1 cellular context compared by ENCODE assay signal in the genomic region with DNA sequence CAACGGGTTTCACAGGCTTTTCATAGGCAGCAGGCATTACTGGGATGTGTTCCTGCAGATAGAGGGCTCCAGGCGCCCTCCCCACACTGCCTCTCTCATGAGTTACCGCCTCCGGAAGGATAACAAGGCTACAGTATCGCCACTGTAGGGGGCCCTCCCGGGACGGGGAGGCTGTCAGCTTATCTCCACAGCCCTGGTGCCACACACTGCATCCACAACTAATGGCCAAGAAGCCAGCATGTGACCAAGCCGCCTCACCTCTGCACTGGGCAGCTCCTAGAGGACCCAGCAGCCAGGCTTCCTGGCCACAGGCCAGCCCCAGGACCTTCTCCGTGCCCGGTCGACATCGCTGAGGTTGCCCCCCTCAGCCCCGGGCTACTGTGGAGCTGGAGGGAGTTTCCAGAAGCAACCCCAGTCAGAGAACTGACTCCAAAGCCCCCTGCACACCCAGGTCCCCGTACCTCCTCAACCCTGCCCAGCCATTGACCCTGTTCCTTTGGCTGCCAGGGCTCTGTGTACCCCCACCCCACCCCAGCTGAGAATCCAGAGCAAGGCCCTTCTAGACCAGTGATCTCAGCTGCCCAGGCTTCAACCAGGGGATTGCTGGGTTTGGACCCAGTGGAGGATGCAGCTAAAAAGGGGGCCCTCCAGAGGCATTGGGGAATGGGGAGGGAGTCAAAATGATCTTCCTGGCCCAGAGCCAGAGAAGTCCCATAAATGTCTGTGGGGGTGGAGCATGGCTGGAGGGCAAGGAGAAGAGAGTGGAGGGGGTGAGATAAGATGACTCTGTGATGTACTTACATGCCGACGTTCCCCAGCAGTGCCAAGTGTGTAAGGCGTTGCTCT.
TF ChIP-seq lines count a peak whose summit lies in the region.

No MANE protein-coding gene starts in this region.

TF ChIP-seq in K562, 482 proteins besides CTCF, POLR2A, EP300 and RAD21 (continued from another document and continues in another):
- TF ChIP-seq, protein P1, sequence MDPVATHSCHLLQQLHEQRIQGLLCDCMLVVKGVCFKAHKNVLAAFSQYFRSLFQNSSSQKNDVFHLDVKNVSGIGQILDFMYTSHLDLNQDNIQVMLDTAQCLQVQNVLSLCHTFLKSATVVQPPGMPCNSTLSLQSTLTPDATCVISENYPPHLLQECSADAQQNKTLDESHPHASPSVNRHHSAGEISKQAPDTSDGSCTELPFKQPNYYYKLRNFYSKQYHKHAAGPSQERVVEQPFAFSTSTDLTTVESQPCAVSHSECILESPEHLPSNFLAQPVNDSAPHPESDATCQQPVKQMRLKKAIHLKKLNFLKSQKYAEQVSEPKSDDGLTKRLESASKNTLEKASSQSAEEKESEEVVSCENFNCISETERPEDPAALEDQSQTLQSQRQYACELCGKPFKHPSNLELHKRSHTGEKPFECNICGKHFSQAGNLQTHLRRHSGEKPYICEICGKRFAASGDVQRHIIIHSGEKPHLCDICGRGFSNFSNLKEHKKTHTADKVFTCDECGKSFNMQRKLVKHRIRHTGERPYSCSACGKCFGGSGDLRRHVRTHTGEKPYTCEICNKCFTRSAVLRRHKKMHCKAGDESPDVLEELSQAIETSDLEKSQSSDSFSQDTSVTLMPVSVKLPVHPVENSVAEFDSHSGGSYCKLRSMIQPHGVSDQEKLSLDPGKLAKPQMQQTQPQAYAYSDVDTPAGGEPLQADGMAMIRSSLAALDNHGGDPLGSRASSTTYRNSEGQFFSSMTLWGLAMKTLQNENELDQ (CRISPR knock-in tag; IDR thresholded peaks at IDR 0.05; ENCODE audit: borderline replicate concordance): no peak
- TF ChIP-seq BACH1 (tag; IDR thresholded peaks at IDR 0.05) (no peak; the same call in 1 of the 2 replicates), NR2C2 (CRISPR knock-in tag; IDR thresholded peaks at IDR 0.05) (no peak), NR2C2 (tag; IDR thresholded peaks at IDR 0.05) (peak; percentile 70), FOXK2 (conservative IDR thresholded peaks at IDR 0.05 in 1 of 2, IDR thresholded peaks at IDR 0.05 in 1 of 2; ENCODE audit: low read depth in 2 of 2) (peak; percentile 90 to 92), ZNF780A (CRISPR knock-in tag; IDR thresholded peaks at IDR 0.05) (no peak), FIP1L1 (IDR thresholded peaks at IDR 0.05; ENCODE audit: low read depth, low read length, poor library complexity, severe bottlenecking) (no peak), CSDE1 (IDR thresholded peaks at IDR 0.05) (no peak), RBM25 (IDR thresholded peaks at IDR 0.05; ENCODE audit: low read depth, low read length, severe bottlenecking) (no peak), SMC3 (conservative IDR thresholded peaks at IDR 0.05; ENCODE audit: insufficient read depth, low read depth, low read length) (0 out of 2 replicates have a peak, but pooled peaks have one; percentile 5), FOXJ2 (tag; IDR thresholded peaks at IDR 0.05) (no peak), ZNF77 (CRISPR knock-in tag; IDR thresholded peaks at IDR 0.05) (no peak), ZNF3 (CRISPR knock-in tag; IDR thresholded peaks at IDR 0.05) (no peak), SMARCC2 (IDR thresholded peaks at IDR 0.05; ENCODE audit: low read depth) (peak; percentile 30; the same call in 1 of the 2 replicates), ZNF551 (CRISPR knock-in tag; IDR thresholded peaks at IDR 0.05) (no peak), NR3C1 (CRISPR knock-in tag; IDR thresholded peaks at IDR 0.05) (no peak), ZBED1 (IDR thresholded peaks at IDR 0.05) (peak; percentile 67; the same call in 1 of the 2 replicates), HNRNPUL1 (IDR thresholded peaks at IDR 0.05; ENCODE audit: low read length) (no peak), NEUROD1 (IDR thresholded peaks at IDR 0.05; ENCODE audit: borderline replicate concordance, low read depth, low read length, partially characterized antibody) (peak; percentile 82), HDAC6 (IDR thresholded peaks at IDR 0.05; ENCODE audit: low read depth, low read length) (no peak), PCBP2 (IDR thresholded peaks at IDR 0.05; ENCODE audit: low read depth, low read length, poor library complexity, severe bottlenecking) (no peak), TSC22D4 (tag; IDR thresholded peaks at IDR 0.05) (no peak), ZNF79 (CRISPR knock-in tag; IDR thresholded peaks at IDR 0.05; ENCODE audit: low read depth) (no peak), EHMT2 (IDR thresholded peaks at IDR 0.05) (0 out of 2 replicates have a peak, but pooled peaks have one; percentile 37), ZNF75A (CRISPR knock-in tag; IDR thresholded peaks at IDR 0.05) (no peak), MBD2 (IDR thresholded peaks at IDR 0.05; ENCODE audit: borderline replicate concordance, low read depth) (peak; percentile 76), PHF20 (IDR thresholded peaks at IDR 0.05; ENCODE audit: partially characterized antibody) (no peak), SNIP1 (IDR thresholded peaks at IDR 0.05; ENCODE audit: low read depth) (no peak), ZNF444 (CRISPR knock-in tag; IDR thresholded peaks at IDR 0.05) (no peak)
- TF ChIP-seq, protein P2, sequence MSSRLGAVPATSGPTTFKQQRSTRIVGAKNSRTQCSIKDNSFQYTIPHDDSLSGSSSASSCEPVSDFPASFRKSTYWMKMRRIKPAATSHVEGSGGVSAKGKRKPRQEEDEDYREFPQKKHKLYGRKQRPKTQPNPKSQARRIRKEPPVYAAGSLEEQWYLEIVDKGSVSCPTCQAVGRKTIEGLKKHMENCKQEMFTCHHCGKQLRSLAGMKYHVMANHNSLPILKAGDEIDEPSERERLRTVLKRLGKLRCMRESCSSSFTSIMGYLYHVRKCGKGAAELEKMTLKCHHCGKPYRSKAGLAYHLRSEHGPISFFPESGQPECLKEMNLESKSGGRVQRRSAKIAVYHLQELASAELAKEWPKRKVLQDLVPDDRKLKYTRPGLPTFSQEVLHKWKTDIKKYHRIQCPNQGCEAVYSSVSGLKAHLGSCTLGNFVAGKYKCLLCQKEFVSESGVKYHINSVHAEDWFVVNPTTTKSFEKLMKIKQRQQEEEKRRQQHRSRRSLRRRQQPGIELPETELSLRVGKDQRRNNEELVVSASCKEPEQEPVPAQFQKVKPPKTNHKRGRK (tag; IDR thresholded peaks at IDR 0.05): no peak
- TF ChIP-seq, protein P3, sequence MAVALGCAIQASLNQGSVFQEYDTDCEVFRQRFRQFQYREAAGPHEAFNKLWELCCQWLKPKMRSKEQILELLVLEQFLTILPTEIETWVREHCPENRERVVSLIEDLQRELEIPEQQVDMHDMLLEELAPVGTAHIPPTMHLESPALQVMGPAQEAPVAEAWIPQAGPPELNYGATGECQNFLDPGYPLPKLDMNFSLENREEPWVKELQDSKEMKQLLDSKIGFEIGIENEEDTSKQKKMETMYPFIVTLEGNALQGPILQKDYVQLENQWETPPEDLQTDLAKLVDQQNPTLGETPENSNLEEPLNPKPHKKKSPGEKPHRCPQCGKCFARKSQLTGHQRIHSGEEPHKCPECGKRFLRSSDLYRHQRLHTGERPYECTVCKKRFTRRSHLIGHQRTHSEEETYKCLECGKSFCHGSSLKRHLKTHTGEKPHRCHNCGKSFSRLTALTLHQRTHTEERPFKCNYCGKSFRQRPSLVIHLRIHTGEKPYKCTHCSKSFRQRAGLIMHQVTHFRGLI (CRISPR knock-in tag; IDR thresholded peaks at IDR 0.05): no peak
- TF ChIP-seq, protein P4, sequence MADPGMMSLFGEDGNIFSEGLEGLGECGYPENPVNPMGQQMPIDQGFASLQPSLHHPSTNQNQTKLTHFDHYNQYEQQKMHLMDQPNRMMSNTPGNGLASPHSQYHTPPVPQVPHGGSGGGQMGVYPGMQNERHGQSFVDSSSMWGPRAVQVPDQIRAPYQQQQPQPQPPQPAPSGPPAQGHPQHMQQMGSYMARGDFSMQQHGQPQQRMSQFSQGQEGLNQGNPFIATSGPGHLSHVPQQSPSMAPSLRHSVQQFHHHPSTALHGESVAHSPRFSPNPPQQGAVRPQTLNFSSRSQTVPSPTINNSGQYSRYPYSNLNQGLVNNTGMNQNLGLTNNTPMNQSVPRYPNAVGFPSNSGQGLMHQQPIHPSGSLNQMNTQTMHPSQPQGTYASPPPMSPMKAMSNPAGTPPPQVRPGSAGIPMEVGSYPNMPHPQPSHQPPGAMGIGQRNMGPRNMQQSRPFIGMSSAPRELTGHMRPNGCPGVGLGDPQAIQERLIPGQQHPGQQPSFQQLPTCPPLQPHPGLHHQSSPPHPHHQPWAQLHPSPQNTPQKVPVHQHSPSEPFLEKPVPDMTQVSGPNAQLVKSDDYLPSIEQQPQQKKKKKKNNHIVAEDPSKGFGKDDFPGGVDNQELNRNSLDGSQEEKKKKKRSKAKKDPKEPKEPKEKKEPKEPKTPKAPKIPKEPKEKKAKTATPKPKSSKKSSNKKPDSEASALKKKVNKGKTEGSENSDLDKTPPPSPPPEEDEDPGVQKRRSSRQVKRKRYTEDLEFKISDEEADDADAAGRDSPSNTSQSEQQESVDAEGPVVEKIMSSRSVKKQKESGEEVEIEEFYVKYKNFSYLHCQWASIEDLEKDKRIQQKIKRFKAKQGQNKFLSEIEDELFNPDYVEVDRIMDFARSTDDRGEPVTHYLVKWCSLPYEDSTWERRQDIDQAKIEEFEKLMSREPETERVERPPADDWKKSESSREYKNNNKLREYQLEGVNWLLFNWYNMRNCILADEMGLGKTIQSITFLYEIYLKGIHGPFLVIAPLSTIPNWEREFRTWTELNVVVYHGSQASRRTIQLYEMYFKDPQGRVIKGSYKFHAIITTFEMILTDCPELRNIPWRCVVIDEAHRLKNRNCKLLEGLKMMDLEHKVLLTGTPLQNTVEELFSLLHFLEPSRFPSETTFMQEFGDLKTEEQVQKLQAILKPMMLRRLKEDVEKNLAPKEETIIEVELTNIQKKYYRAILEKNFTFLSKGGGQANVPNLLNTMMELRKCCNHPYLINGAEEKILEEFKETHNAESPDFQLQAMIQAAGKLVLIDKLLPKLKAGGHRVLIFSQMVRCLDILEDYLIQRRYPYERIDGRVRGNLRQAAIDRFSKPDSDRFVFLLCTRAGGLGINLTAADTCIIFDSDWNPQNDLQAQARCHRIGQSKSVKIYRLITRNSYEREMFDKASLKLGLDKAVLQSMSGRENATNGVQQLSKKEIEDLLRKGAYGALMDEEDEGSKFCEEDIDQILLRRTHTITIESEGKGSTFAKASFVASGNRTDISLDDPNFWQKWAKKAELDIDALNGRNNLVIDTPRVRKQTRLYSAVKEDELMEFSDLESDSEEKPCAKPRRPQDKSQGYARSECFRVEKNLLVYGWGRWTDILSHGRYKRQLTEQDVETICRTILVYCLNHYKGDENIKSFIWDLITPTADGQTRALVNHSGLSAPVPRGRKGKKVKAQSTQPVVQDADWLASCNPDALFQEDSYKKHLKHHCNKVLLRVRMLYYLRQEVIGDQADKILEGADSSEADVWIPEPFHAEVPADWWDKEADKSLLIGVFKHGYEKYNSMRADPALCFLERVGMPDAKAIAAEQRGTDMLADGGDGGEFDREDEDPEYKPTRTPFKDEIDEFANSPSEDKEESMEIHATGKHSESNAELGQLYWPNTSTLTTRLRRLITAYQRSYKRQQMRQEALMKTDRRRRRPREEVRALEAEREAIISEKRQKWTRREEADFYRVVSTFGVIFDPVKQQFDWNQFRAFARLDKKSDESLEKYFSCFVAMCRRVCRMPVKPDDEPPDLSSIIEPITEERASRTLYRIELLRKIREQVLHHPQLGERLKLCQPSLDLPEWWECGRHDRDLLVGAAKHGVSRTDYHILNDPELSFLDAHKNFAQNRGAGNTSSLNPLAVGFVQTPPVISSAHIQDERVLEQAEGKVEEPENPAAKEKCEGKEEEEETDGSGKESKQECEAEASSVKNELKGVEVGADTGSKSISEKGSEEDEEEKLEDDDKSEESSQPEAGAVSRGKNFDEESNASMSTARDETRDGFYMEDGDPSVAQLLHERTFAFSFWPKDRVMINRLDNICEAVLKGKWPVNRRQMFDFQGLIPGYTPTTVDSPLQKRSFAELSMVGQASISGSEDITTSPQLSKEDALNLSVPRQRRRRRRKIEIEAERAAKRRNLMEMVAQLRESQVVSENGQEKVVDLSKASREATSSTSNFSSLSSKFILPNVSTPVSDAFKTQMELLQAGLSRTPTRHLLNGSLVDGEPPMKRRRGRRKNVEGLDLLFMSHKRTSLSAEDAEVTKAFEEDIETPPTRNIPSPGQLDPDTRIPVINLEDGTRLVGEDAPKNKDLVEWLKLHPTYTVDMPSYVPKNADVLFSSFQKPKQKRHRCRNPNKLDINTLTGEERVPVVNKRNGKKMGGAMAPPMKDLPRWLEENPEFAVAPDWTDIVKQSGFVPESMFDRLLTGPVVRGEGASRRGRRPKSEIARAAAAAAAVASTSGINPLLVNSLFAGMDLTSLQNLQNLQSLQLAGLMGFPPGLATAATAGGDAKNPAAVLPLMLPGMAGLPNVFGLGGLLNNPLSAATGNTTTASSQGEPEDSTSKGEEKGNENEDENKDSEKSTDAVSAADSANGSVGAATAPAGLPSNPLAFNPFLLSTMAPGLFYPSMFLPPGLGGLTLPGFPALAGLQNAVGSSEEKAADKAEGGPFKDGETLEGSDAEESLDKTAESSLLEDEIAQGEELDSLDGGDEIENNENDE (IDR thresholded peaks at IDR 0.05; ENCODE audit: low read depth, low read length): no peak
- TF ChIP-seq, protein P5, sequence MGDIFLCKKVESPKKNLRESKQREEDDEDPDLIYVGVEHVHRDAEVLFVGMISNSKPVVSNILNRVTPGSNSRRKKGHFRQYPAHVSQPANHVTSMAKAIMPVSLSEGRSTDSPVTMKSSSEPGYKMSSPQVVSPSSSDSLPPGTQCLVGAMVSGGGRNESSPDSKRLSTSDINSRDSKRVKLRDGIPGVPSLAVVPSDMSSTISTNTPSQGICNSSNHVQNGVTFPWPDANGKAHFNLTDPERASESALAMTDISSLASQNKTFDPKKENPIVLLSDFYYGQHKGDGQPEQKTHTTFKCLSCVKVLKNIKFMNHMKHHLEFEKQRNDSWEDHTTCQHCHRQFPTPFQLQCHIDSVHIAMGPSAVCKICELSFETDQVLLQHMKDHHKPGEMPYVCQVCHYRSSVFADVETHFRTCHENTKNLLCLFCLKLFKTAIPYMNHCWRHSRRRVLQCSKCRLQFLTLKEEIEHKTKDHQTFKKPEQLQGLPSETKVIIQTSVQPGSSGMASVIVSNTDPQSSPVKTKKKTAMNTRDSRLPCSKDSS (IDR thresholded peaks at IDR 0.05; ENCODE audit: low read depth, partially characterized antibody): no peak
- TF ChIP-seq, protein P6, sequence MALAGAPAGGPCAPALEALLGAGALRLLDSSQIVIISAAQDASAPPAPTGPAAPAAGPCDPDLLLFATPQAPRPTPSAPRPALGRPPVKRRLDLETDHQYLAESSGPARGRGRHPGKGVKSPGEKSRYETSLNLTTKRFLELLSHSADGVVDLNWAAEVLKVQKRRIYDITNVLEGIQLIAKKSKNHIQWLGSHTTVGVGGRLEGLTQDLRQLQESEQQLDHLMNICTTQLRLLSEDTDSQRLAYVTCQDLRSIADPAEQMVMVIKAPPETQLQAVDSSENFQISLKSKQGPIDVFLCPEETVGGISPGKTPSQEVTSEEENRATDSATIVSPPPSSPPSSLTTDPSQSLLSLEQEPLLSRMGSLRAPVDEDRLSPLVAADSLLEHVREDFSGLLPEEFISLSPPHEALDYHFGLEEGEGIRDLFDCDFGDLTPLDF (CRISPR knock-in tag; IDR thresholded peaks at IDR 0.05): peak; percentile 34; the same call in 1 of the 2 replicates
